ENCODE assay signal across 10 cellular contexts in genomic region chr4:69317669-69318298, GRCh38. TPM values are rescaled to one million over a fixed set of nuclear protein-coding genes. Genes with fewer than 3 reads are reported as not detected.
DNase-seq lines count a peak whose midpoint lies in the region; TF ChIP-seq lines count a peak whose summit lies in the region.
"Not testable (repeated sequence)": the region's sequence is repeated elsewhere in the genome, so short reads cannot be mapped to it uniquely, and the experiment has no call there.
"Had no signal": no experiment of that assay in that cellular context is flagged by ENCODE, and none has a peak within 500 bp of the region (broad histone marks: within the 10 kb centered on the region; RNA-seq: fewer than 3 reads in every experiment).

No MANE protein-coding gene starts in this region.

- H4K20me1 ChIP-seq in neural cell (ENCODE audit: insufficient read depth) = not testable (repeated sequence)

- not testable (repeated sequence) for H3K4me3 ChIP-seq in HEK293 (ENCODE audit: low read depth, low read length); Peyer's patch; astrocyte of the cerebellum (ENCODE audit: low read depth, low read length); neural cell (ENCODE audit: low read length)

- H2AFZ ChIP-seq in neural cell (ENCODE audit: low read depth, low read length) = not testable (repeated sequence)

- CTCF ChIA-PET in HEK293 (lab: Yijun Ruan, JAX) = interaction anchor here (0.6 to 1.5 kb wide), 13 partner anchors 152 to 1275 kb away, joined by 3 to 9 read pairs (median 4); no protein-coding TSS in a partner anchor

- not testable (repeated sequence) for H3K27ac ChIP-seq in HEK293 (ENCODE audit: extremely low read depth, low read depth, low read length); Peyer's patch; neural cell (ENCODE audit: low read length)

- not testable (repeated sequence) for H3K9me2 ChIP-seq in neural cell (ENCODE audit: insufficient read depth, low read length)

- H3K36me3 ChIP-seq in HEK293 (ENCODE audit: control insufficient read depth in 2 of 2, insufficient read depth in 1 of 2, low read length in 2 of 2); Peyer's patch; neural cell (ENCODE audit: insufficient read depth, low read length): not testable (repeated sequence)

- POLR2A ChIA-PET in HEK293 (lab: Yijun Ruan, JAX) = not testable (repeated sequence)

- not testable (repeated sequence) for H3K4me2 ChIP-seq in neural cell (ENCODE audit: low read length)

- in situ Hi-C loops in astrocyte of the cerebellum (cut with HindIII; ENCODE audit: low sequenced_read_pairs) = not testable (repeated sequence)

- TF ChIP-seq POLR2A in Peyer's patch (IDR thresholded peaks at IDR 0.05) = not testable (repeated sequence)

- TF ChIP-seq RAD21 in neural cell (conservative IDR thresholded peaks at IDR 0.05) = peak; percentile 69

- not testable (repeated sequence) for TF ChIP-seq EP300 in neural cell (conservative IDR thresholded peaks at IDR 0.05; ENCODE audit: poor library complexity, severe bottlenecking)

- not testable (repeated sequence) for H3K27me3 ChIP-seq in Peyer's patch; neural cell (ENCODE audit: insufficient read depth, low read depth, low read length)

- H3K9me3 ChIP-seq in HEK293 (ENCODE audit: control insufficient read depth, insufficient read depth, low read depth, low read length); Peyer's patch; neural cell (ENCODE audit: low read length): not testable (repeated sequence)

- DNase-seq in A172 (ENCODE audit: low spot score) (peak; percentile 14), LoVo (ENCODE audit: low spot score) (peak; percentile 9), Peyer's patch (peak in 1 of 3 donors; percentile 61), glomerular endothelial cell (ENCODE audit: extremely low read depth, low read depth, low spot score) (peak; percentile 0)
- DNase-seq in astrocyte of the cerebellum (ENCODE audit: low read depth) = not testable (repeated sequence)

- not testable (repeated sequence) for H3K79me2 ChIP-seq in neural cell (replicated peaks; ENCODE audit: insufficient read depth, low read length)

- TF ChIP-seq CTCF in GM12873 (IDR thresholded peaks at IDR 0.05; ENCODE audit: insufficient read depth, low read depth, low read length, missing control alignments) (peak; percentile 60), Peyer's patch (IDR thresholded peaks at IDR 0.05) (peak in 4 of 6 experiments; percentile 19 to 62 (median 48)), astrocyte of the cerebellum (IDR thresholded peaks at IDR 0.05; ENCODE audit: low read depth, low read length, missing control alignments) (peak; percentile 74), neural cell (IDR thresholded peaks at IDR 0.05; ENCODE audit: poor library complexity, severe bottlenecking) (peak; percentile 73)
- TF ChIP-seq CTCF in HEK293 (tag by site-specific recombination; IDR thresholded peaks at IDR 0.05) = not testable (repeated sequence)

- not testable (repeated sequence) for H3K9ac ChIP-seq in neural cell (ENCODE audit: low read length)

- not testable (repeated sequence) for H3K4me1 ChIP-seq in HEK293 (ENCODE audit: control insufficient read depth, insufficient read depth, low read length); Peyer's patch

- not testable (repeated sequence) for H3F3A ChIP-seq in neural cell (ENCODE audit: insufficient read depth, low read length, poor library complexity, severe bottlenecking)

TF ChIP-seq in HEK293, 187 proteins besides CTCF, POLR2A, EP300 and RAD21:
- TF ChIP-seq ZNF654 (tag by site-specific recombination; IDR thresholded peaks at IDR 0.05; ENCODE audit: low read depth) = peak; percentile 45

TF ChIP-seq in neural cell, 6 proteins besides CTCF, POLR2A, EP300 and RAD21:
- TF ChIP-seq SMC3 (conservative IDR thresholded peaks at IDR 0.05; ENCODE audit: poor library complexity) = peak; percentile 81

RNA-seq across cellular contexts. Expression of gene UGT2B28, which starts 37.5 kb away (rescaled TPM):
- not detected in 2 replicates for total RNA-seq in A172 (2014; rRNA removed; shearing (Covaris generic))
- total RNA-seq in Peyer's patch (not detected), glomerular endothelial cell (not detected in 2 replicates)
- not detected in 2 replicates for polyA plus RNA-seq in neural cell
- polyA minus RNA-seq in neural cell = not detected in 2 replicates
- total RNA-seq: gastroesophageal sphincter, posterior vena cava had no signal
